In the genomic region with DNA sequence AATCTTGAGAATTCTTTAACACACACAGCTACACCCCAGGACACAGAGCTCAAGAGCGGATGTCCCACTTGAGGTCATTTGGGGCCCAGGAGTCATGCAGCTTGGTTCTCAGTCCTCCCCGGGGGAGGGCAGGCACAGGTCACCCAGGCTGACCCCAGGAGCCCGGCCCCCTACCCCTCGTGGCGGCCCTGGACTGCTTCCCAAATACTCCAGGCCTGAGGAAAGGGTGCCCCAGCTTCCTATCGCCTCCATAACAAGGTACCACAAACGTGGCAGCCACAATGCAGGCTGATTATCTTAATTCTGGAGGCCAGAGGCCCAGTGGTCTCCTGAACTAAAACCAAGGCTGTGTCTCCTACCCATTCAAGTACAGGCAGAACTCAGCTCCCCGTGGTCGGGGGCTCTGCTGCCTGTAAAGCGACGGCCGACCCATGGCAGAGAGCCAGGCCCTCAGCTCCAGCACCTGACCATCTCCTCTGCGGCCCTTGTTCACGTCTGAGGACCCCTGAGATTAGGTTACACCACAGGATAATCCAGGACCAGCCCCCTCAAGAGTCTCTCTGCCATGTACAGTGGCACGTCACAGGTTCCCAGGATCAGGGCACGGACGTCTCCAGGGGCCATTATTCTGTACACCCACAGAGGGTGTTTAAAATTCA, we compare ENCODE assay signal across 21 cellular contexts. TPM values are rescaled to one million over a fixed set of nuclear protein-coding genes. Genes with fewer than 3 reads are reported as not detected.
DNase-seq lines count a peak whose midpoint lies in the region; ATAC-seq and TF ChIP-seq lines count a peak whose summit lies in the region.
"Had no signal": no experiment of that assay in that cellular context is flagged by ENCODE, and none has a peak within 500 bp of the region (broad histone marks: within the 10 kb centered on the region; RNA-seq: fewer than 3 reads in every experiment).

No MANE protein-coding gene starts in this region.

- peaks cover 9% of the 10 kb centered on the region for H3K9me3 Mint-ChIP-seq in T-helper 2 cell treated with Interferon-gamma antibody and Interleukin-4, amounts not matched to agents 5 μg/mL and 100 μg/mL, for 36 hours
- H3K9me3 Mint-ChIP-seq: GM23338 had no signal

- TF ChIP-seq CTCF in left ventricle myocardium inferior (IDR thresholded peaks at IDR 0.05; ENCODE audit: borderline replicate concordance) (no peak), psoas muscle (IDR thresholded peaks at IDR 0.05) (no peak)

- 84 to 90% methylated on average over 17 of the region's 17 CpGs for WGBS in esophagus, 2 donors
- WGBS in psoas muscle, 3 donors: 72 to 86% (median 78%) methylated on average over 17 of the region's 17 CpGs

- H3K27me3 Mint-ChIP-seq in T-helper 2 cell treated with Interferon-gamma antibody and Interleukin-4, amounts not matched to agents 5 μg/mL and 100 μg/mL, for 36 hours (ENCODE audit: low read depth): no peaks in the 10 kb centered on the region
- H3K27me3 Mint-ChIP-seq: stimulated activated naive CD8-positive, alpha-beta T cell treated with anti-CD3 and anti-CD28 coated beads, Interleukin-15, Interleukin-2, amounts not matched to agents 100 ng/mL and 50 ng/mL, for 24 hours had no signal

- DNase-seq in cardiac septum (ENCODE audit: low spot score) (peak; percentile 46), left ventricle myocardium inferior (no peak), psoas muscle (peak in 1 of 2 donors; percentile 50), ureter (ENCODE audit: low spot score) (peak; percentile 34), Ammon's horn (ENCODE audit: low spot score) (no peak)
- DNase-seq in T-helper 2 cell treated with Interferon-gamma antibody and Interleukin-4, amounts not matched to agents 5 μg/mL and 100 μg/mL, for 36 hours (ENCODE audit: low spot score): no peak
- DNase-seq: ACHN; dermis blood vessel endothelial cell; left ventricle myocardium superior; NCI-H1092; NCI-H2029 treated with DMSO at 0.1 percent for 48 hours; NCI-H345; OCI-M1; stimulated activated CD4-positive, alpha-beta T cell treated with anti-CD3 and anti-CD28 coated beads, Interleukin-4, amount 100 ng/mL, for 4 hours; uterus had no signal

- no peak for ATAC-seq in psoas muscle
- ATAC-seq in HG03460 (IDR thresholded peaks at IDR 0.05; ENCODE audit: unreplicated experiment): no peak
- ATAC-seq: GM23338, heart left ventricle, left ventricle myocardium superior had no signal

- no peaks in the 10 kb centered on the region for H3K27me3 ChIP-seq in left ventricle myocardium inferior (ENCODE audit: low read depth)
- no peaks in the 10 kb centered on the region for H3K27me3 ChIP-seq in esophagus (ENCODE audit: control insufficient read depth in 1 of 2, insufficient read depth in 2 of 2, low read length in 2 of 2)
- no peaks in the 10 kb centered on the region for H3K27me3 ChIP-seq in psoas muscle (ENCODE audit: insufficient read depth in 3 of 3, low read length in 2 of 3)
- H3K27me3 ChIP-seq: BLaER1 treated with 17β-estradiol and CSF1 and Interleukin-3, amounts not matched to agents 10 nM and 100 nM; heart left ventricle; uterus had no signal

- H3K4me1 Mint-ChIP-seq in T-helper 2 cell treated with Interferon-gamma antibody and Interleukin-4, amounts not matched to agents 5 μg/mL and 100 μg/mL, for 36 hours (ENCODE audit: low read depth): peaks cover 8% of the 10 kb centered on the region

- no peak overlapping the region for H3K27ac ChIP-seq in left ventricle myocardium inferior (replicated peaks)
- peak overlapping the region; percentile 13 to 26 for H3K27ac ChIP-seq in esophagus (ENCODE audit: low read depth in 2 of 2, low read length in 1 of 2)
- H3K27ac ChIP-seq in psoas muscle: peak overlapping the region; percentile 30
- H3K27ac ChIP-seq: BLaER1 treated with 17β-estradiol and CSF1 and Interleukin-3, amounts not matched to agents 10 nM and 100 nM; heart left ventricle; uterus had no signal

- no peak overlapping the region for H3K27ac Mint-ChIP-seq in T-helper 2 cell treated with Interferon-gamma antibody and Interleukin-4, amounts not matched to agents 5 μg/mL and 100 μg/mL, for 36 hours
- H3K27ac Mint-ChIP-seq: GM23338 had no signal

- H3K36me3 Mint-ChIP-seq in T-helper 2 cell treated with Interferon-gamma antibody and Interleukin-4, amounts not matched to agents 5 μg/mL and 100 μg/mL, for 36 hours (ENCODE audit: low read depth): peaks cover 36% of the 10 kb centered on the region

- intact Hi-C loops in cardiac septum (cut with DNase I) (loop anchor here (10.0 kb wide), 1 partner anchor 556 kb away; no protein-coding TSS in a partner anchor), left ventricle myocardium inferior (cut with micrococcal nuclease) (no loop called here), psoas muscle (cut with DNase I) (loop anchor here (10.0 kb wide), 2 partner anchors 266 to 556 kb away; a partner anchor contains a TSS)

- H3K9me3 ChIP-seq in left ventricle myocardium inferior (replicated peaks) (no peaks in the 10 kb centered on the region), esophagus (ENCODE audit: control insufficient read depth in 2 of 2, insufficient read depth in 1 of 2, low read depth in 1 of 2, low read length in 1 of 2) (peaks cover 0 to 1% of the 10 kb centered on the region in 2 donors), psoas muscle (no peaks in the 10 kb centered on the region)
- H3K9me3 ChIP-seq: uterus had no signal

- H3K4me1 ChIP-seq in left ventricle myocardium inferior (peaks cover 69% of the 10 kb centered on the region), esophagus (ENCODE audit: control insufficient read depth in 2 of 2, insufficient read depth in 2 of 2, low read length in 1 of 2) (peaks cover 6 to 38% of the 10 kb centered on the region in 2 donors), psoas muscle (peaks cover 32% of the 10 kb centered on the region)
- H3K4me1 ChIP-seq: uterus had no signal

- H3K4me3 Mint-ChIP-seq in T-helper 2 cell treated with Interferon-gamma antibody and Interleukin-4, amounts not matched to agents 5 μg/mL and 100 μg/mL, for 36 hours: no peak overlapping the region
- H3K4me3 Mint-ChIP-seq: GM23338; stimulated activated naive CD8-positive, alpha-beta T cell treated with anti-CD3 and anti-CD28 coated beads, Interleukin-15, Interleukin-2, amounts not matched to agents 100 ng/mL and 50 ng/mL, for 24 hours had no signal

- H3K36me3 ChIP-seq in left ventricle myocardium inferior (peaks cover 43% of the 10 kb centered on the region), esophagus (ENCODE audit: control insufficient read depth in 2 of 2, insufficient read depth in 2 of 2, low read length in 1 of 2) (peaks cover 2 to 41% of the 10 kb centered on the region in 2 donors), psoas muscle (ENCODE audit: insufficient read depth in 1 of 2, low read depth in 1 of 2) (peaks cover 4 to 24% of the 10 kb centered on the region in 2 donors)
- H3K36me3 ChIP-seq: uterus had no signal

- H3K4me3 ChIP-seq in left ventricle myocardium inferior (no peak overlapping the region), esophagus (ENCODE audit: low read depth in 1 of 2, low read length in 2 of 2) (no peak overlapping the region), psoas muscle (no peak overlapping the region)
- H3K4me3 ChIP-seq: BLaER1 treated with 17β-estradiol and CSF1 and Interleukin-3, amounts not matched to agents 10 nM and 100 nM; GM23338; heart left ventricle; uterus had no signal

RNA-seq across cellular contexts. Expression of a gene that starts 10.5 kb away (rescaled TPM):
- total RNA-seq in cardiac septum: 23.5 TPM
- total RNA-seq in left ventricle myocardium inferior: 27.4 TPM
- 10 to 100 TPM; 38.8 to 57.7 TPM for polyA plus RNA-seq in esophagus
- total RNA-seq in psoas muscle: 100 to 1,000 TPM in 2 of 4 donors, 10 to 100 TPM in 2; 36.4 to 160 (median 72.7) TPM
- 10 to 100 TPM; 53.4 to 79.3 (median 67.7) TPM for polyA plus RNA-seq in psoas muscle
- 37.4 TPM for total RNA-seq in ureter

RNA-seq across cellular contexts. Expression of a gene that starts 23.5 kb away (rescaled TPM):
- 7.9 TPM for total RNA-seq in cardiac septum
- total RNA-seq in left ventricle myocardium inferior: 12.2 TPM
- polyA plus RNA-seq in esophagus: 10 to 100 TPM; 26.0 to 96.9 TPM
- total RNA-seq in psoas muscle: 1 to 10 TPM; 2.5 to 9.3 (median 8.4) TPM
- 10 to 100 TPM in 2 of 3 donors, 1 to 10 TPM in 1; 5.0 to 11.9 (median 10.2) TPM for polyA plus RNA-seq in psoas muscle
- total RNA-seq in ureter: 29.5 TPM

RNA-seq across cellular contexts. Expression of a gene that starts 47.4 kb away (rescaled TPM):
- 96.5 TPM for total RNA-seq in cardiac septum
- total RNA-seq in left ventricle myocardium inferior: 92.0 TPM
- 10 to 100 TPM; 65.2 to 66.7 TPM for polyA plus RNA-seq in esophagus
- 100 to 1,000 TPM in 3 of 4 donors, 10 to 100 TPM in 1; 81.5 to 147 (median 108) TPM for total RNA-seq in psoas muscle
- polyA plus RNA-seq in psoas muscle: 100 to 1,000 TPM; 111 to 217 (median 150) TPM
- total RNA-seq in ureter: 82.1 TPM

Comparison
In these comparisons a context has a peak if more than half of its experiments do, and no peak if none do; other contexts are left out.
1. DNase-seq: peak in cardiac septum (single experiment) and ureter (single experiment); none in left ventricle myocardium inferior (single experiment), Ammon's horn (single experiment) and T-helper 2 cell treated with Interferon-gamma antibody and Interleukin-4, amounts not matched to agents 5 μg/mL and 100 μg/mL, for 36 hours (single experiment).